1 cellular context compared by ENCODE assay signal in the genomic region with DNA sequence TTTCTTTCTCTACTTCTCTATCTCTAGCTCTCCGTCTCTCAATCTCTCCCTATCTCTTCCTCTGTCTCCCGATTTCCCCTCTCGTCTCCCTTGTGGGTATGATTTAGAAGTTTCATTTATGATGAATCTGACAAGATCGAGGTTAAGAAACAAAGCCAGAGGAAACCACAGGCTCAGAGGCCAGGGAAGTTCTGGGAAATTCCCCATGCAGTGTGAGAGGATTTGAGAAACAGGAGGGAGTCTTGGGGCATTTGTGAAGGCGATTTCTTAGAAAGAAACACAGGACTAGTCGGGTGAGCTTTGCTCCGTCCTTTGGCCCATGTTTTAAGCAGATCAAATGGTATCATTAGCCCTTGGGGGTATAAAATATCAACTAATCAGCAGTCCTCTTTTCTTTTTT.
TF ChIP-seq lines count a peak whose summit lies in the region.

No MANE protein-coding gene starts in this region.

TF ChIP-seq in GM23338, 12 proteins besides CTCF, POLR2A, EP300 and RAD21 (continued from another document):
- TF ChIP-seq, protein P1, sequence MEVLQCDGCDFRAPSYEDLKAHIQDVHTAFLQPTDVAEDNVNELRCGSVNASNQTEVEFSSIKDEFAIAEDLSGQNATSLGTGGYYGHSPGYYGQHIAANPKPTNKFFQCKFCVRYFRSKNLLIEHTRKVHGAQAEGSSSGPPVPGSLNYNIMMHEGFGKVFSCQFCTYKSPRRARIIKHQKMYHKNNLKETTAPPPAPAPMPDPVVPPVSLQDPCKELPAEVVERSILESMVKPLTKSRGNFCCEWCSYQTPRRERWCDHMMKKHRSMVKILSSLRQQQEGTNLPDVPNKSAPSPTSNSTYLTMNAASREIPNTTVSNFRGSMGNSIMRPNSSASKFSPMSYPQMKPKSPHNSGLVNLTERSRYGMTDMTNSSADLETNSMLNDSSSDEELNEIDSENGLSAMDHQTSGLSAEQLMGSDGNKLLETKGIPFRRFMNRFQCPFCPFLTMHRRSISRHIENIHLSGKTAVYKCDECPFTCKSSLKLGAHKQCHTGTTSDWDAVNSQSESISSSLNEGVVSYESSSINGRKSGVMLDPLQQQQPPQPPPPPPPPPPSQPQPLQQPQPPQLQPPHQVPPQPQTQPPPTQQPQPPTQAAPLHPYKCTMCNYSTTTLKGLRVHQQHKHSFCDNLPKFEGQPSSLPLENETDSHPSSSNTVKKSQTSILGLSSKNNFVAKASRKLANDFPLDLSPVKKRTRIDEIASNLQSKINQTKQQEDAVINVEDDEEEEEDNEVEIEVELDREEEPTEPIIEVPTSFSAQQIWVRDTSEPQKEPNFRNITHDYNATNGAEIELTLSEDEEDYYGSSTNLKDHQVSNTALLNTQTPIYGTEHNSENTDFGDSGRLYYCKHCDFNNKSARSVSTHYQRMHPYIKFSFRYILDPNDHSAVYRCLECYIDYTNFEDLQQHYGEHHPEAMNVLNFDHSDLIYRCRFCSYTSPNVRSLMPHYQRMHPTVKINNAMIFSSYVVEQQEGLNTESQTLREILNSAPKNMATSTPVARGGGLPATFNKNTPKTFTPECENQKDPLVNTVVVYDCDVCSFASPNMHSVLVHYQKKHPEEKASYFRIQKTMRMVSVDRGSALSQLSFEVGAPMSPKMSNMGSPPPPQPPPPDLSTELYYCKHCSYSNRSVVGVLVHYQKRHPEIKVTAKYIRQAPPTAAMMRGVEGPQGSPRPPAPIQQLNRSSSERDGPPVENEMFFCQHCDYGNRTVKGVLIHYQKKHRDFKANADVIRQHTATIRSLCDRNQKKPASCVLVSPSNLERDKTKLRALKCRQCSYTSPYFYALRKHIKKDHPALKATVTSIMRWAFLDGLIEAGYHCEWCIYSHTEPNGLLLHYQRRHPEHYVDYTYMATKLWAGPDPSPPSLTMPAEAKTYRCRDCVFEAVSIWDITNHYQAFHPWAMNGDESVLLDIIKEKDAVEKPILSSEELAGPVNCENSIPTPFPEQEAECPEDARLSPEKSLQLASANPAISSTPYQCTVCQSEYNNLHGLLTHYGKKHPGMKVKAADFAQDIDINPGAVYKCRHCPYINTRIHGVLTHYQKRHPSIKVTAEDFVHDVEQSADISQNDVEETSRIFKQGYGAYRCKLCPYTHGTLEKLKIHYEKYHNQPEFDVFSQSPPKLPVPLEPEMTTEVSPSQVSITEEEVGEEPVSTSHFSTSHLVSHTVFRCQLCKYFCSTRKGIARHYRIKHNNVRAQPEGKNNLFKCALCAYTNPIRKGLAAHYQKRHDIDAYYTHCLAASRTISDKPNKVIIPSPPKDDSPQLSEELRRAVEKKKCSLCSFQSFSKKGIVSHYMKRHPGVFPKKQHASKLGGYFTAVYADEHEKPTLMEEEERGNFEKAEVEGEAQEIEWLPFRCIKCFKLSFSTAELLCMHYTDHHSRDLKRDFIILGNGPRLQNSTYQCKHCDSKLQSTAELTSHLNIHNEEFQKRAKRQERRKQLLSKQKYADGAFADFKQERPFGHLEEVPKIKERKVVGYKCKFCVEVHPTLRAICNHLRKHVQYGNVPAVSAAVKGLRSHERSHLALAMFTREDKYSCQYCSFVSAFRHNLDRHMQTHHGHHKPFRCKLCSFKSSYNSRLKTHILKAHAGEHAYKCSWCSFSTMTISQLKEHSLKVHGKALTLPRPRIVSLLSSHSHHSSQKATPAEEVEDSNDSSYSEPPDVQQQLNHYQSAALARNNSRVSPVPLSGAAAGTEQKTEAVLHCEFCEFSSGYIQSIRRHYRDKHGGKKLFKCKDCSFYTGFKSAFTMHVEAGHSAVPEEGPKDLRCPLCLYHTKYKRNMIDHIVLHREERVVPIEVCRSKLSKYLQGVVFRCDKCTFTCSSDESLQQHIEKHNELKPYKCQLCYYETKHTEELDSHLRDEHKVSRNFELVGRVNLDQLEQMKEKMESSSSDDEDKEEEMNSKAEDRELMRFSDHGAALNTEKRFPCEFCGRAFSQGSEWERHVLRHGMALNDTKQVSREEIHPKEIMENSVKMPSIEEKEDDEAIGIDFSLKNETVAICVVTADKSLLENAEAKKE (CRISPR knock-in tag; IDR thresholded peaks at IDR 0.05): no peak
- TF ChIP-seq POLR2AphosphoS5 (IDR thresholded peaks at IDR 0.05; ENCODE audit: low read depth) (no peak), JUNB (IDR thresholded peaks at IDR 0.05; ENCODE audit: unreplicated experiment) (no peak)
TF ChIP-seq in GM23338: peak in this region for 0.
